ENCODE assay signal across 1 cellular context in the genomic region with DNA sequence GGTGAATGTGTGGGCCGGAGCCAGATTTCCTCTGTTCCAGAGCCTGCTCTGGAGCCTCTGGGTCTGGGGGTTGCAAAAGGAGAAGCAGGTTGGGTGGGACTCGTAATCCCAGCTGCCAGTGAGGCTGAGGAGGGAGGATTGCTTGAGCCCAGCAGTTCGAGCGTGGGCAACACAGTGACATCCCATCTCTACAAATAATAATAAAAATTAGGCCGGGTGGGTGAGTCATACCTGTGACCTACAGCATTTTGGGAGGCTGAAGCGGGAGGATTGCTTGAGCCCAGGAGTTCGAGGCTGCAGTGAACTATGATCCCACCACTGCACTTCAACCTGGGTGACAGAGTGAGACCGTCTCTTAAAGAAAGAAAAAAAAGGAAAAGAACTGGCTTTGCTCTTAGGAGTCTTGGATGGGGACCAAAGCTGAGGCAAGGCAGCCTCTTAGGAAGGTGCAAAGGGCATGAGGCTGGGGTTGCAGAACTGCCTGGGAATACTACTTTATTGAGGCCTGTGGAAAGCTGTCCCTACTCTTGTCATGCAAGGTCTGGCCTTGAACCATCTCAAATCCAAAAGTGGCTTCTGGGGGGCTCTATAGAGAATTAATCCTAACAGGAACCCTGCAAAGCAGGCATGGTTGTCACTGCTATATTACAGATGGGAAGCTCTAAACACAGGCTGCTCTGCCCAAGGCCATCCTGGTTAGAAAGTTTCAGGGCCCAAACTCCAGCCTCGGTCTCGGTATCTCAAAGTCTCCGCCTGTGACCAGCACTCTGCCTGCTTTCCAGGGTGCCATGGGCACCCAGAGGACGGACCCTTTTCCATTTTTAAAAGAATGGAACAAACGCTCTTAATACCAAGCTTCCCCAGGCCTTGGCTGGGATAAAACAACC.
TF ChIP-seq lines count a peak whose summit lies in the region.

No MANE protein-coding gene starts in this region.

TF ChIP-seq in neural cell, 6 proteins besides CTCF, POLR2A, EP300 and RAD21 (continued from another document):
- TF ChIP-seq, protein P1, sequence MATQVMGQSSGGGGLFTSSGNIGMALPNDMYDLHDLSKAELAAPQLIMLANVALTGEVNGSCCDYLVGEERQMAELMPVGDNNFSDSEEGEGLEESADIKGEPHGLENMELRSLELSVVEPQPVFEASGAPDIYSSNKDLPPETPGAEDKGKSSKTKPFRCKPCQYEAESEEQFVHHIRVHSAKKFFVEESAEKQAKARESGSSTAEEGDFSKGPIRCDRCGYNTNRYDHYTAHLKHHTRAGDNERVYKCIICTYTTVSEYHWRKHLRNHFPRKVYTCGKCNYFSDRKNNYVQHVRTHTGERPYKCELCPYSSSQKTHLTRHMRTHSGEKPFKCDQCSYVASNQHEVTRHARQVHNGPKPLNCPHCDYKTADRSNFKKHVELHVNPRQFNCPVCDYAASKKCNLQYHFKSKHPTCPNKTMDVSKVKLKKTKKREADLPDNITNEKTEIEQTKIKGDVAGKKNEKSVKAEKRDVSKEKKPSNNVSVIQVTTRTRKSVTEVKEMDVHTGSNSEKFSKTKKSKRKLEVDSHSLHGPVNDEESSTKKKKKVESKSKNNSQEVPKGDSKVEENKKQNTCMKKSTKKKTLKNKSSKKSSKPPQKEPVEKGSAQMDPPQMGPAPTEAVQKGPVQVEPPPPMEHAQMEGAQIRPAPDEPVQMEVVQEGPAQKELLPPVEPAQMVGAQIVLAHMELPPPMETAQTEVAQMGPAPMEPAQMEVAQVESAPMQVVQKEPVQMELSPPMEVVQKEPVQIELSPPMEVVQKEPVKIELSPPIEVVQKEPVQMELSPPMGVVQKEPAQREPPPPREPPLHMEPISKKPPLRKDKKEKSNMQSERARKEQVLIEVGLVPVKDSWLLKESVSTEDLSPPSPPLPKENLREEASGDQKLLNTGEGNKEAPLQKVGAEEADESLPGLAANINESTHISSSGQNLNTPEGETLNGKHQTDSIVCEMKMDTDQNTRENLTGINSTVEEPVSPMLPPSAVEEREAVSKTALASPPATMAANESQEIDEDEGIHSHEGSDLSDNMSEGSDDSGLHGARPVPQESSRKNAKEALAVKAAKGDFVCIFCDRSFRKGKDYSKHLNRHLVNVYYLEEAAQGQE (IDR thresholded peaks at IDR 0.05; ENCODE audit: borderline replicate concordance) = no peak
